14 cellular contexts compared by ENCODE assay signal in the genomic region with DNA sequence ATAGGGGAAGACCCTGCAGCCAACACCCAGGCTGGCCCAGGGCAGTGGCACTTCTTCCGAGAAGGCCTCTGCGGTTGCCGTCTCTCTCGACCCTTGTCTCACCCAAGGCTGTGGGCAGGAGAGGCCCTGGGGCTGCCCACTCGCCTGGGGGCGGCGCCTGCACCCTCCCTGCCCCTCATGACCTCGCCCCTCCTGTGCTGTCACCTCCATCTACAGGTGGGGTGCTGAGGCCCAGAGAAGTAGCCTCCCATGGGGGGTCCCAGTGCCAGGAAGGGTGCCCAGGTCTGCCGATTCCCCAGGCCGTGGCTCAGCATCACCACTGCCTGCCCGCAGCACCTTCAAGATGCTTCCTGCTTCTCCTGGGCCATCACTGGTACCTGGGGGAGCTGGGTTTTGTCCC. TPM values are rescaled to one million over a fixed set of nuclear protein-coding genes. Genes with fewer than 3 reads are reported as not detected.
A peak's percentile ranks its signal among the peaks of the same experiment; 100 is the strongest.
DNase-seq lines count a peak whose midpoint lies in the region; ATAC-seq, FAIRE-seq and TF ChIP-seq lines count a peak whose summit lies in the region.
"Had no signal": no experiment of that assay in that cellular context is flagged by ENCODE, and none has a peak within 500 bp of the region (broad histone marks: within the 10 kb centered on the region; RNA-seq: fewer than 3 reads in every experiment).

No MANE protein-coding gene starts in this region.

- no peaks in the 10 kb centered on the region for H3K79me2 ChIP-seq in hepatocyte

- H3K9me2 ChIP-seq in hepatocyte (replicated peaks; ENCODE audit: insufficient read depth), result no peaks in the 10 kb centered on the region

- H3K4me3 Mint-ChIP-seq in activated T-helper 1 cell treated with anti-CD3 and anti-CD28 coated beads, Interleukin-12 subunit alpha, Interleukin-12 subunit beta, Interleukin-2, Interleukin-4 antibody, amounts not matched to agents 30 ng/mL and 10 ng/mL and 1 ng/mL, durations not matched to agents 14 hours and 24 hours and 36 hours, result peak overlapping the region; percentile 96
- H3K4me3 Mint-ChIP-seq in naive thymus-derived CD8-positive, alpha-beta T cell, result peak overlapping the region; percentile 93 to 100 (median 98)

- no peaks in the 10 kb centered on the region for H3K27me3 ChIP-seq in BLaER1 treated with 17β-estradiol and CSF1 and Interleukin-3, amounts not matched to agents 10 nM and 100 nM
- H3K27me3 ChIP-seq in hepatocyte, result no peaks in the 10 kb centered on the region
- H3K27me3 ChIP-seq: BE2C had no signal

- peaks cover 0 to 41% (median 35%) of the 10 kb centered on the region in 11 experiments; a peak in 17 of 22 replicates for H4K20me1 ChIP-seq in BLaER1 treated with 17β-estradiol and CSF1 and Interleukin-3, amounts not matched to agents 10 nM and 100 nM
- H4K20me1 ChIP-seq in hepatocyte (ENCODE audit: insufficient read depth, poor library complexity, severe bottlenecking), result no peaks in the 10 kb centered on the region

- peak overlapping the region; percentile 96 for H3K27ac Mint-ChIP-seq in activated T-helper 1 cell treated with anti-CD3 and anti-CD28 coated beads, Interleukin-12 subunit alpha, Interleukin-12 subunit beta, Interleukin-2, Interleukin-4 antibody, amounts not matched to agents 30 ng/mL and 10 ng/mL and 1 ng/mL, durations not matched to agents 14 hours and 24 hours and 36 hours
- peak overlapping the region; percentile 95 to 98 (median 97) for H3K27ac Mint-ChIP-seq in naive thymus-derived CD8-positive, alpha-beta T cell

- no peak for TF ChIP-seq POLR2A in GM12892 (IDR thresholded peaks at IDR 0.05; ENCODE audit: low read depth, low read length)

- H3K4me1 Mint-ChIP-seq in activated T-helper 1 cell treated with anti-CD3 and anti-CD28 coated beads, Interleukin-12 subunit alpha, Interleukin-12 subunit beta, Interleukin-2, Interleukin-4 antibody, amounts not matched to agents 30 ng/mL and 10 ng/mL and 1 ng/mL, durations not matched to agents 14 hours and 24 hours and 36 hours (ENCODE audit: low read depth), result peaks cover 57% of the 10 kb centered on the region
- peaks cover 31 to 83% (median 72%) of the 10 kb centered on the region in 4 donors for H3K4me1 Mint-ChIP-seq in naive thymus-derived CD8-positive, alpha-beta T cell

- no peak for DNase-seq in GM12892 (ENCODE audit: insufficient read length)
- no peak for DNase-seq in activated T-helper 1 cell treated with anti-CD3 and anti-CD28 coated beads, Interleukin-12 subunit alpha, Interleukin-12 subunit beta, Interleukin-2, Interleukin-4 antibody, amounts not matched to agents 30 ng/mL and 10 ng/mL and 1 ng/mL, durations not matched to agents 14 hours and 24 hours and 36 hours (ENCODE audit: low spot score)
- peak in 2 of 10 donors; percentile 24 to 29 for DNase-seq in naive thymus-derived CD8-positive, alpha-beta T cell
- no peak for DNase-seq in anterior cingulate cortex (lab: John Stamatoyannopoulos, UW)
- DNase-seq in hepatocyte (ENCODE audit: low spot score), result no peak
- no peak for DNase-seq in iPS-NIHi11 (ENCODE audit: low spot score)
- no peak for DNase-seq in GF-D8 (lab: John Stamatoyannopoulos, UW)
- DNase-seq: BE2C, KG1, NCI-H2081 treated with DMSO at 0.1 percent for 48 hours, PC-3 had no signal

- H3K9me3 Mint-ChIP-seq in activated T-helper 1 cell treated with anti-CD3 and anti-CD28 coated beads, Interleukin-12 subunit alpha, Interleukin-12 subunit beta, Interleukin-2, Interleukin-4 antibody, amounts not matched to agents 30 ng/mL and 10 ng/mL and 1 ng/mL, durations not matched to agents 14 hours and 24 hours and 36 hours, result no peaks in the 10 kb centered on the region
- H3K9me3 Mint-ChIP-seq in naive thymus-derived CD8-positive, alpha-beta T cell, result peaks cover 0 to 2% (median 0%) of the 10 kb centered on the region in 9 donors

- H3K36me3 Mint-ChIP-seq in activated T-helper 1 cell treated with anti-CD3 and anti-CD28 coated beads, Interleukin-12 subunit alpha, Interleukin-12 subunit beta, Interleukin-2, Interleukin-4 antibody, amounts not matched to agents 30 ng/mL and 10 ng/mL and 1 ng/mL, durations not matched to agents 14 hours and 24 hours and 36 hours (ENCODE audit: low read depth), result peaks cover 12% of the 10 kb centered on the region
- peaks cover 0 to 28% (median 6%) of the 10 kb centered on the region in 3 donors for H3K36me3 Mint-ChIP-seq in naive thymus-derived CD8-positive, alpha-beta T cell

- peaks cover 59 to 83% (median 72%) of the 10 kb centered on the region in 10 experiments for H3K4me1 ChIP-seq in BLaER1 treated with 17β-estradiol and CSF1 and Interleukin-3, amounts not matched to agents 10 nM and 100 nM
- peaks cover 19% of the 10 kb centered on the region for H3K4me1 ChIP-seq in hepatocyte (ENCODE audit: insufficient read depth)
- H3K4me1 ChIP-seq: BE2C, HAP-1 had no signal

- peak; percentile 5 for FAIRE-seq in GM12892 (lab: Jason Lieb, UNC)

- H3K36me3 ChIP-seq in BLaER1 treated with 17β-estradiol and CSF1 and Interleukin-3, amounts not matched to agents 10 nM and 100 nM, result peaks cover 5 to 50% (median 24%) of the 10 kb centered on the region in 11 experiments; a peak in 20 of 22 replicates
- H3K36me3 ChIP-seq in hepatocyte (replicated peaks; ENCODE audit: insufficient read depth, low read depth), result no peaks in the 10 kb centered on the region
- H3K36me3 ChIP-seq: BE2C, HAP-1, tibial nerve had no signal

- H3K4me2 ChIP-seq in BLaER1 treated with 17β-estradiol and CSF1 and Interleukin-3, amounts not matched to agents 10 nM and 100 nM, result peak overlapping the region; percentile 94 to 100 (median 97)
- no peak overlapping the region for H3K4me2 ChIP-seq in hepatocyte

- TF ChIP-seq CTCF in hepatocyte (IDR thresholded peaks at IDR 0.05; ENCODE audit: poor library complexity), result no peak

- H3K27ac ChIP-seq in BLaER1 treated with 17β-estradiol and CSF1 and Interleukin-3, amounts not matched to agents 10 nM and 100 nM, result peak overlapping the region in 9 of 11 experiments; percentile 62 to 95 (median 85); a peak in 18 of 22 replicates
- H3K27ac ChIP-seq in hepatocyte, result no peak overlapping the region

- no peaks in the 10 kb centered on the region for H3K27me3 Mint-ChIP-seq in activated T-helper 1 cell treated with anti-CD3 and anti-CD28 coated beads, Interleukin-12 subunit alpha, Interleukin-12 subunit beta, Interleukin-2, Interleukin-4 antibody, amounts not matched to agents 30 ng/mL and 10 ng/mL and 1 ng/mL, durations not matched to agents 14 hours and 24 hours and 36 hours (ENCODE audit: insufficient read depth)
- no peaks in the 10 kb centered on the region for H3K27me3 Mint-ChIP-seq in naive thymus-derived CD8-positive, alpha-beta T cell

- H3K9me3 ChIP-seq in BLaER1 treated with 17β-estradiol and CSF1 and Interleukin-3, amounts not matched to agents 10 nM and 100 nM (replicated peaks in 1 of 11), result peaks cover 3 to 15% (median 10%) of the 10 kb centered on the region in 11 experiments
- no peaks in the 10 kb centered on the region for H3K9me3 ChIP-seq in hepatocyte (ENCODE audit: low read depth)
- H3K9me3 ChIP-seq: BE2C, HAP-1 had no signal

- WGBS in hepatocyte (ENCODE audit: low lambda C conversion rate, missing lambda C conversion rate), result 94% methylated on average over 11 of the region's 11 CpGs

- ATAC-seq in naive thymus-derived CD8-positive, alpha-beta T cell, result peak; percentile 19 to 22
- ATAC-seq: PC-3 had no signal

- intact Hi-C loops in activated T-helper 1 cell treated with anti-CD3 and anti-CD28 coated beads, Interleukin-12 subunit alpha, Interleukin-12 subunit beta, Interleukin-2, Interleukin-4 antibody, amounts not matched to agents 30 ng/mL and 10 ng/mL and 1 ng/mL, durations not matched to agents 14 hours and 24 hours and 36 hours (cut with micrococcal nuclease), result no loop called here

- no peak overlapping the region for H2AFZ ChIP-seq in hepatocyte

- POLR2A ChIA-PET in naive thymus-derived CD8-positive, alpha-beta T cell (lab: Charles Lee), result interaction anchor here (0.5 to 2.8 kb wide), 8 partner anchors 9 to 66 kb away, joined by 3 to 11 read pairs (median 6); a partner anchor contains a TSS

- peak overlapping the region in 10 of 11 experiments; percentile 21 to 88 (median 82); a peak in 19 of 22 replicates for H3K9ac ChIP-seq in BLaER1 treated with 17β-estradiol and CSF1 and Interleukin-3, amounts not matched to agents 10 nM and 100 nM

- peak overlapping the region in 9 of 10 experiments; percentile 46 to 84 (median 74); a peak in 18 of 20 replicates for H3K4me3 ChIP-seq in BLaER1 treated with 17β-estradiol and CSF1 and Interleukin-3, amounts not matched to agents 10 nM and 100 nM
- H3K4me3 ChIP-seq in hepatocyte, result no peak overlapping the region
- H3K4me3 ChIP-seq: HAP-1 had no signal

RNA-seq across cellular contexts. Expression of a gene that starts 1.0 kb away (rescaled TPM):
- polyA plus RNA-seq in GM12892 (2012; ENCODE audit: missing spikeins), result 4.0 TPM
- total RNA-seq in activated T-helper 1 cell treated with anti-CD3 and anti-CD28 coated beads, Interleukin-12 subunit alpha, Interleukin-12 subunit beta, Interleukin-2, Interleukin-4 antibody, amounts not matched to agents 30 ng/mL and 10 ng/mL and 1 ng/mL, durations not matched to agents 14 hours and 24 hours and 36 hours, result 21.8 and 24.4 TPM in 2 replicates
- total RNA-seq in naive thymus-derived CD8-positive, alpha-beta T cell, result 10 to 100 TPM; 93.5 to 99.9 TPM
- polyA plus RNA-seq in naive thymus-derived CD8-positive, alpha-beta T cell, result 10 to 100 TPM; 17.1 to 31.9 (median 19.7) TPM
- 0.10 TPM in 1 of 2 replicates, not detected in the other for total RNA-seq in hepatocyte
- polyA plus RNA-seq in hepatocyte, result 0.15 and 0.17 TPM in 2 replicates
- total RNA-seq: PC-3 had no signal

RNA-seq across cellular contexts. Expression of a gene that starts 35.2 kb away (rescaled TPM):
- polyA plus RNA-seq in GM12892 (2012; ENCODE audit: missing spikeins), result 4.9 TPM
- total RNA-seq in activated T-helper 1 cell treated with anti-CD3 and anti-CD28 coated beads, Interleukin-12 subunit alpha, Interleukin-12 subunit beta, Interleukin-2, Interleukin-4 antibody, amounts not matched to agents 30 ng/mL and 10 ng/mL and 1 ng/mL, durations not matched to agents 14 hours and 24 hours and 36 hours, result 10.3 and 10.8 TPM in 2 replicates
- total RNA-seq in naive thymus-derived CD8-positive, alpha-beta T cell, result 1 to 10 TPM; 7.8 to 8.6 TPM
- polyA plus RNA-seq in naive thymus-derived CD8-positive, alpha-beta T cell, result 1 to 10 TPM in 1 of 3 donors, under 1 TPM in 2; 0.32 to 1.2 (median 0.43) TPM
- total RNA-seq in hepatocyte, result 3.5 and 4.6 TPM in 2 replicates
- polyA plus RNA-seq in hepatocyte, result 1.9 and 3.4 TPM in 2 replicates

Comparison
In these comparisons a context has a peak if more than half of its experiments do, and no peak if none do; other contexts are left out.
1. RNA of a gene that starts 1.0 kb away (total RNA-seq): 93.5 to 99.9 TPM in naive thymus-derived CD8-positive, alpha-beta T cell and 21.8 to 24.4 TPM in activated T-helper 1 cell treated with anti-CD3 and anti-CD28 coated beads, Interleukin-12 subunit alpha, Interleukin-12 subunit beta, Interleukin-2, Interleukin-4 antibody, amounts not matched to agents 30 ng/mL and 10 ng/mL and 1 ng/mL, durations not matched to agents 14 hours and 24 hours and 36 hours; 0.10 TPM in hepatocyte; every median in the first group is over 10 times any median in the second.